Comparison of ENCODE assay signal across 25 cellular contexts in the genomic region with DNA sequence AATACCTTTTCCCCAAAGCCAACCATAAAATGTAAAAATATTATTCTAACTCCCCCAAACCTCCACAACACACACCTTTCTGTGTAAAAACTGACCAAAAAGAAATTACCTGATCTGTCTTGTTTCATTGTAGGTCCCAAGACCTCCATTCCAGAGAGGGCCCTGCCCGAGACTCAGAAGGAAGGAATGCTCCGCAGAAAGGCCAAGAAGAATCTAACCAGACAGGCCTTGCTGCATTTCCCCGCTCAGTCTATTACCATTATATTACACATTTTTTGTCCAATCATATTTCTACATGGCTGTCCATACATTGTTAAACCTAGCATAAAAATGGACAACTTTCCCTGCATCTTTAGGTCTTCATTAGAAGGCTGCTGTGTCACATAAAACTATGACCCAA.
"Had no signal": no experiment of that assay in that cellular context is flagged by ENCODE, and none has a peak within 500 bp of the region (broad histone marks: within the 10 kb centered on the region; RNA-seq: fewer than 3 reads in every experiment).

No MANE protein-coding gene starts in this region.

- H3K4me1 Mint-ChIP-seq: naive B cell had no signal

- ATAC-seq: left cardiac atrium; left lobe of liver; left ventricle myocardium superior; lower lobe of right lung; natural killer cell treated with Interleukin-12 subunit alpha and Interleukin-12 subunit beta and Interleukin-15 and Interleukin-18, amount 100 ng/mL, for 72 hours; right lobe of liver had no signal

- H3K27ac ChIP-seq: lower lobe of right lung, ovary, right atrium auricular region, right lobe of liver, suprapubic skin, thoracic aorta, tibial artery, upper lobe of left lung had no signal

- H3K27ac Mint-ChIP-seq: naive B cell; natural killer cell treated with Interleukin-12 subunit alpha and Interleukin-12 subunit beta and Interleukin-15 and Interleukin-18, amount 100 ng/mL, for 72 hours; progenitor cell of endocrine pancreas; stimulated activated naive CD8-positive, alpha-beta T cell treated with anti-CD3 and anti-CD28 coated beads, Interleukin-15, Interleukin-2, amounts not matched to agents 100 ng/mL and 50 ng/mL, for 24 hours had no signal

- H3K36me3 Mint-ChIP-seq: naive B cell; natural killer cell treated with Interleukin-12 subunit alpha and Interleukin-12 subunit beta and Interleukin-15 and Interleukin-18, amount 100 ng/mL, for 72 hours had no signal

- H3K4me3 ChIP-seq: lower lobe of right lung, ovary, right atrium auricular region, right lobe of liver, suprapubic skin, thoracic aorta, tibial artery, upper lobe of left lung had no signal

- H3K9me3 Mint-ChIP-seq: stimulated activated naive CD8-positive, alpha-beta T cell treated with anti-CD3 and anti-CD28 coated beads, Interleukin-15, Interleukin-2, amounts not matched to agents 100 ng/mL and 50 ng/mL, for 24 hours had no signal

- H3K27me3 ChIP-seq: ovary, right atrium auricular region, right lobe of liver, suprapubic skin, tibial artery, upper lobe of left lung had no signal

- H3K4me3 Mint-ChIP-seq: natural killer cell treated with Interleukin-12 subunit alpha and Interleukin-12 subunit beta and Interleukin-15 and Interleukin-18, amount 100 ng/mL, for 72 hours; stimulated activated naive CD8-positive, alpha-beta T cell treated with anti-CD3 and anti-CD28 coated beads, Interleukin-15, Interleukin-2, amounts not matched to agents 100 ng/mL and 50 ng/mL, for 24 hours had no signal

- FAIRE-seq: keratinocyte had no signal

- H3K4me1 ChIP-seq: lower lobe of right lung, right atrium auricular region, suprapubic skin, tibial artery, upper lobe of left lung had no signal

- DNase-seq: head of caudate nucleus; kidney glomerular epithelial cell; left cardiac atrium; left ventricle myocardium superior; lower lobe of right lung; mammary epithelial cell; mesenchymal stem cell; naive B cell; ovary; right lobe of liver; stimulated activated CD4-positive, alpha-beta T cell treated with anti-CD3 and anti-CD28 coated beads, Interleukin-12 subunit alpha, Interleukin-12 subunit beta, amount 100 ng/mL, for 4 hours; stimulated activated CD4-positive, alpha-beta T cell treated with anti-CD3 and anti-CD28 coated beads, Interleukin-15, amount 100 ng/mL, for 24 hours; stimulated activated CD4-positive, alpha-beta T cell treated with anti-CD3 and anti-CD28 coated beads, Interleukin-2, amount 100 ng/mL, for 24 hours; stimulated activated CD4-positive, alpha-beta T cell treated with anti-CD3 and anti-CD28 coated beads, Interleukin-4, amount 100 ng/mL, for 1 hour; stimulated activated naive CD4-positive, alpha-beta T cell; tibial artery; upper lobe of left lung had no signal

- H3K27me3 Mint-ChIP-seq: progenitor cell of endocrine pancreas had no signal

- H3K36me3 ChIP-seq: lower lobe of right lung, ovary, right atrium auricular region, right lobe of liver, suprapubic skin, thoracic aorta, upper lobe of left lung had no signal

- H3K9me3 ChIP-seq: ovary, right lobe of liver had no signal
